Comparison of ENCODE assay signal across 9 cellular contexts in the genomic region with DNA sequence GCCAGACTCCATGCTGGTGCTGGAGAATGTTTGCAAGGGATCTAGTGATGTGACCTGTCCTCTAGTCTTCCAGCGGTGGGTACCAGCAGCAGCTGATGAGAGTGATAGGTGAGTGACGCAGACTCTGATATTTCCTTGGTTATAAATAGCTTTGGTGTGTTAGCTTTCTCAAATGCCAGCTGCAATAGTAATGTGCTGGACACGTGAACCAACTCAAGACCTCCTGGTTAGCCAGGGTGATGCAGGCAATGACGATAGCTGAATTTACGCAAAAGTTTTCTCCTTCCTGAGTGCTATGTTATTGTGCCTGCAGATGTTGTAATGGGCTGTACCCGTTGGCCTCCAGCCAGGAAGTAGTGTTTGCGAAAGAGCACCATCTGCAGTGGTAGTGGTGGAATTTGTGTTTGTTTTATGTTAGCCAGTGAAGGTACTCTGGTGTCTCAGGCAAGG.
DNase-seq lines count a peak whose midpoint lies in the region; ATAC-seq and TF ChIP-seq lines count a peak whose summit lies in the region.
"Had no signal": no experiment of that assay in that cellular context is flagged by ENCODE, and none has a peak within 500 bp of the region (broad histone marks: within the 10 kb centered on the region; RNA-seq: fewer than 3 reads in every experiment).

No MANE protein-coding gene starts in this region.

- H3K9me3 Mint-ChIP-seq in activated T-helper 1 cell treated with anti-CD3 and anti-CD28 coated beads, Interleukin-12 subunit alpha, Interleukin-12 subunit beta, Interleukin-2, Interleukin-4 antibody, amounts not matched to agents 30 ng/mL and 10 ng/mL and 1 ng/mL, durations not matched to agents 14 hours and 24 hours and 36 hours = peaks cover 24% of the 10 kb centered on the region

- no peak overlapping the region for H3K14ac ChIP-seq in neuronal stem cell (ENCODE audit: low read length)

- no peak overlapping the region for H4K8ac ChIP-seq in neuronal stem cell (ENCODE audit: low read depth, low read length)

- H3K4me2 ChIP-seq in neuronal stem cell (ENCODE audit: insufficient read depth, low read length, poor library complexity, severe bottlenecking) = no peak overlapping the region

- H3K23ac ChIP-seq in neuronal stem cell (ENCODE audit: low read depth, low read length, poor library complexity) = no peak overlapping the region

- TF ChIP-seq CTCF in liver (IDR thresholded peaks at IDR 0.05; ENCODE audit: low read depth, low read length, missing input control) = no peak

- intact Hi-C loops in activated T-helper 1 cell treated with anti-CD3 and anti-CD28 coated beads, Interleukin-12 subunit alpha, Interleukin-12 subunit beta, Interleukin-2, Interleukin-4 antibody, amounts not matched to agents 30 ng/mL and 10 ng/mL and 1 ng/mL, durations not matched to agents 14 hours and 24 hours and 36 hours (cut with micrococcal nuclease) = no loop called here

- no peak overlapping the region for H3K18ac ChIP-seq in neuronal stem cell (ENCODE audit: low read length)

- ATAC-seq in GM18498 (IDR thresholded peaks at IDR 0.05; ENCODE audit: unreplicated experiment) = no peak
- ATAC-seq in HG03439 (IDR thresholded peaks at IDR 0.05; ENCODE audit: unreplicated experiment) = no peak

- no peak overlapping the region for H2BK15ac ChIP-seq in neuronal stem cell (ENCODE audit: low read length)

- H3K27ac Mint-ChIP-seq in activated T-helper 1 cell treated with anti-CD3 and anti-CD28 coated beads, Interleukin-12 subunit alpha, Interleukin-12 subunit beta, Interleukin-2, Interleukin-4 antibody, amounts not matched to agents 30 ng/mL and 10 ng/mL and 1 ng/mL, durations not matched to agents 14 hours and 24 hours and 36 hours = no peak overlapping the region
- H3K27ac Mint-ChIP-seq: activated naive CD8-positive, alpha-beta T cell had no signal

- no peak overlapping the region for H3K4ac ChIP-seq in neuronal stem cell (ENCODE audit: low read length)

- no peak overlapping the region for H3K4me3 Mint-ChIP-seq in activated T-helper 1 cell treated with anti-CD3 and anti-CD28 coated beads, Interleukin-12 subunit alpha, Interleukin-12 subunit beta, Interleukin-2, Interleukin-4 antibody, amounts not matched to agents 30 ng/mL and 10 ng/mL and 1 ng/mL, durations not matched to agents 14 hours and 24 hours and 36 hours
- H3K4me3 Mint-ChIP-seq: activated naive CD8-positive, alpha-beta T cell had no signal

- H3K9me3 ChIP-seq in liver (ENCODE audit: control insufficient read depth in 4 of 4, low read length in 3 of 4) (peaks cover 0 to 10% (median 5%) of the 10 kb centered on the region in 4 donors), neuronal stem cell (replicated peaks in 1 of 2; ENCODE audit: control insufficient read depth in 2 of 2, insufficient read depth in 1 of 2, low read depth in 1 of 2, low read length in 2 of 2) (peaks cover 5% of the 10 kb centered on the region in 2 donors)

- H2BK120ac ChIP-seq in neuronal stem cell (ENCODE audit: low read depth, low read length) = no peak overlapping the region

- H3K9ac ChIP-seq in liver (ENCODE audit: low read depth in 1 of 2, low read length in 2 of 2) (no peak overlapping the region), neuronal stem cell (ENCODE audit: low read depth, low read length, poor library complexity) (no peak overlapping the region)

- H3K4me1 ChIP-seq in liver (ENCODE audit: control insufficient read depth in 4 of 4, insufficient read depth in 4 of 4, low read length in 3 of 4) = peaks cover 10 to 13% (median 10%) of the 10 kb centered on the region in 4 donors
- no peaks in the 10 kb centered on the region for H3K4me1 ChIP-seq in neuronal stem cell (ENCODE audit: control insufficient read depth in 2 of 2, insufficient read depth in 1 of 2, low read depth in 1 of 2, low read length in 2 of 2)

- peak overlapping the region; percentile 5 to 6 for H3K27ac ChIP-seq in liver (ENCODE audit: low read depth in 1 of 2, low read length in 2 of 2)
- H3K27ac ChIP-seq in neuronal stem cell (replicated peaks; ENCODE audit: low read length) = no peak overlapping the region

- no peak overlapping the region for H2BK12ac ChIP-seq in neuronal stem cell (ENCODE audit: low read length)

- DNase-seq in AG08396 (ENCODE audit: low spot score) = peak; percentile 78
- DNase-seq in LHCN-M2 (ENCODE audit: low read depth) = peak; percentile 99
- peak; percentile 16 for DNase-seq in astrocyte of the hippocampus (ENCODE audit: low read depth, low spot score)
- no peak for DNase-seq in activated T-helper 1 cell treated with anti-CD3 and anti-CD28 coated beads, Interleukin-12 subunit alpha, Interleukin-12 subunit beta, Interleukin-2, Interleukin-4 antibody, amounts not matched to agents 30 ng/mL and 10 ng/mL and 1 ng/mL, durations not matched to agents 14 hours and 24 hours and 36 hours (ENCODE audit: low spot score)
- no peak for DNase-seq in neuronal stem cell (ENCODE audit: low spot score)

- H4K91ac ChIP-seq in neuronal stem cell (ENCODE audit: low read depth, low read length, poor library complexity) = no peak overlapping the region

- H3K4me1 Mint-ChIP-seq in activated T-helper 1 cell treated with anti-CD3 and anti-CD28 coated beads, Interleukin-12 subunit alpha, Interleukin-12 subunit beta, Interleukin-2, Interleukin-4 antibody, amounts not matched to agents 30 ng/mL and 10 ng/mL and 1 ng/mL, durations not matched to agents 14 hours and 24 hours and 36 hours (ENCODE audit: low read depth) = no peaks in the 10 kb centered on the region

- H3K36me3 ChIP-seq in liver (ENCODE audit: control insufficient read depth in 4 of 4, insufficient read depth in 3 of 4, low read depth in 1 of 4, low read length in 3 of 4) = no peaks in the 10 kb centered on the region
- no peaks in the 10 kb centered on the region for H3K36me3 ChIP-seq in neuronal stem cell (replicated peaks in 1 of 2; ENCODE audit: control insufficient read depth in 2 of 2, insufficient read depth in 2 of 2, low read length in 2 of 2)

- H3K27me3 ChIP-seq in liver (ENCODE audit: control insufficient read depth in 4 of 4, insufficient read depth in 4 of 4, low read length in 3 of 4) (no peaks in the 10 kb centered on the region), neuronal stem cell (ENCODE audit: control insufficient read depth in 3 of 3, insufficient read depth in 3 of 3, low read depth in 1 of 3, low read length in 3 of 3) (no peaks in the 10 kb centered on the region)

- H2BK5ac ChIP-seq in neuronal stem cell (ENCODE audit: low read length) = no peak overlapping the region

- TF ChIP-seq RAD21 in liver (IDR thresholded peaks at IDR 0.05) = peak; percentile 45 to 62

- H2AFZ ChIP-seq in neuronal stem cell (ENCODE audit: low read length) = no peak overlapping the region

- H2AK5ac ChIP-seq in neuronal stem cell (ENCODE audit: low read depth, low read length) = no peak overlapping the region

- WGBS in liver = 27% methylated on average over 7 of the region's 7 CpGs
- WGBS in neuronal stem cell (ENCODE audit: extremely low coverage in 2 of 2, insufficient read length in 2 of 2, insufficient replicate concordance in 1 of 2), 2 donors = no CpG with 5 or more reads among the region's 7 CpGs

- no peaks in the 10 kb centered on the region for H3K79me1 ChIP-seq in neuronal stem cell (ENCODE audit: low read depth, low read length)

- no peak overlapping the region for H3K4me3 ChIP-seq in liver (ENCODE audit: low read depth in 1 of 3, low read length in 3 of 3)
- no peak overlapping the region for H3K4me3 ChIP-seq in neuronal stem cell (ENCODE audit: low read length in 2 of 2)

- peaks cover 2% of the 10 kb centered on the region for H3K36me3 Mint-ChIP-seq in activated T-helper 1 cell treated with anti-CD3 and anti-CD28 coated beads, Interleukin-12 subunit alpha, Interleukin-12 subunit beta, Interleukin-2, Interleukin-4 antibody, amounts not matched to agents 30 ng/mL and 10 ng/mL and 1 ng/mL, durations not matched to agents 14 hours and 24 hours and 36 hours (ENCODE audit: low read depth)
- H3K36me3 Mint-ChIP-seq: activated naive CD8-positive, alpha-beta T cell had no signal

- H3K27me3 Mint-ChIP-seq in activated T-helper 1 cell treated with anti-CD3 and anti-CD28 coated beads, Interleukin-12 subunit alpha, Interleukin-12 subunit beta, Interleukin-2, Interleukin-4 antibody, amounts not matched to agents 30 ng/mL and 10 ng/mL and 1 ng/mL, durations not matched to agents 14 hours and 24 hours and 36 hours (ENCODE audit: insufficient read depth) = peaks cover 3% of the 10 kb centered on the region
- H3K27me3 Mint-ChIP-seq: activated naive CD8-positive, alpha-beta T cell had no signal

TF ChIP-seq in liver, 16 proteins besides CTCF, POLR2A, EP300 and RAD21 (continues in another document):
- TF ChIP-seq SP1 (IDR thresholded peaks at IDR 0.05) (peak; percentile 63), HNF4A (conservative IDR thresholded peaks at IDR 0.05) (peak; percentile 52 to 56), GABPA (IDR thresholded peaks at IDR 0.05 in 1 of 2, conservative IDR thresholded peaks at IDR 0.05 in 1 of 2) (peak in 1 of 2 donors; percentile 12), YY1 (IDR thresholded peaks at IDR 0.05) (peak; percentile 56)
- TF ChIP-seq, protein P1, sequence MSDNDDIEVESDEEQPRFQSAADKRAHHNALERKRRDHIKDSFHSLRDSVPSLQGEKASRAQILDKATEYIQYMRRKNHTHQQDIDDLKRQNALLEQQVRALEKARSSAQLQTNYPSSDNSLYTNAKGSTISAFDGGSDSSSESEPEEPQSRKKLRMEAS (IDR thresholded peaks at IDR 0.05) = no peak
- TF ChIP-seq, protein P2, sequence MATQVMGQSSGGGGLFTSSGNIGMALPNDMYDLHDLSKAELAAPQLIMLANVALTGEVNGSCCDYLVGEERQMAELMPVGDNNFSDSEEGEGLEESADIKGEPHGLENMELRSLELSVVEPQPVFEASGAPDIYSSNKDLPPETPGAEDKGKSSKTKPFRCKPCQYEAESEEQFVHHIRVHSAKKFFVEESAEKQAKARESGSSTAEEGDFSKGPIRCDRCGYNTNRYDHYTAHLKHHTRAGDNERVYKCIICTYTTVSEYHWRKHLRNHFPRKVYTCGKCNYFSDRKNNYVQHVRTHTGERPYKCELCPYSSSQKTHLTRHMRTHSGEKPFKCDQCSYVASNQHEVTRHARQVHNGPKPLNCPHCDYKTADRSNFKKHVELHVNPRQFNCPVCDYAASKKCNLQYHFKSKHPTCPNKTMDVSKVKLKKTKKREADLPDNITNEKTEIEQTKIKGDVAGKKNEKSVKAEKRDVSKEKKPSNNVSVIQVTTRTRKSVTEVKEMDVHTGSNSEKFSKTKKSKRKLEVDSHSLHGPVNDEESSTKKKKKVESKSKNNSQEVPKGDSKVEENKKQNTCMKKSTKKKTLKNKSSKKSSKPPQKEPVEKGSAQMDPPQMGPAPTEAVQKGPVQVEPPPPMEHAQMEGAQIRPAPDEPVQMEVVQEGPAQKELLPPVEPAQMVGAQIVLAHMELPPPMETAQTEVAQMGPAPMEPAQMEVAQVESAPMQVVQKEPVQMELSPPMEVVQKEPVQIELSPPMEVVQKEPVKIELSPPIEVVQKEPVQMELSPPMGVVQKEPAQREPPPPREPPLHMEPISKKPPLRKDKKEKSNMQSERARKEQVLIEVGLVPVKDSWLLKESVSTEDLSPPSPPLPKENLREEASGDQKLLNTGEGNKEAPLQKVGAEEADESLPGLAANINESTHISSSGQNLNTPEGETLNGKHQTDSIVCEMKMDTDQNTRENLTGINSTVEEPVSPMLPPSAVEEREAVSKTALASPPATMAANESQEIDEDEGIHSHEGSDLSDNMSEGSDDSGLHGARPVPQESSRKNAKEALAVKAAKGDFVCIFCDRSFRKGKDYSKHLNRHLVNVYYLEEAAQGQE (IDR thresholded peaks at IDR 0.05) = no peak

Comparison
In these comparisons a context has a peak if more than half of its experiments do, and no peak if none do; other contexts are left out.
1. DNase-seq: peak in AG08396 (single experiment), LHCN-M2 (single experiment) and astrocyte of the hippocampus (single experiment); none in activated T-helper 1 cell treated with anti-CD3 and anti-CD28 coated beads, Interleukin-12 subunit alpha, Interleukin-12 subunit beta, Interleukin-2, Interleukin-4 antibody, amounts not matched to agents 30 ng/mL and 10 ng/mL and 1 ng/mL, durations not matched to agents 14 hours and 24 hours and 36 hours (single experiment) and neuronal stem cell (single experiment).